In genomic region chr4:119646347-119647071, GRCh38 we compare ENCODE assay signal across 14 cellular contexts. TPM values are rescaled to one million over a fixed set of nuclear protein-coding genes. Genes with fewer than 3 reads are reported as not detected.
DNase-seq lines count a peak whose midpoint lies in the region; ATAC-seq and TF ChIP-seq lines count a peak whose summit lies in the region.
"Had no signal": no experiment of that assay in that cellular context is flagged by ENCODE, and none has a peak within 500 bp of the region (broad histone marks: within the 10 kb centered on the region; RNA-seq: fewer than 3 reads in every experiment).

No MANE protein-coding gene starts in this region.

- in situ Hi-C loops in astrocyte of the cerebellum (cut with HindIII; ENCODE audit: low sequenced_read_pairs) (no loop called here), brain microvascular endothelial cell (cut with HindIII; ENCODE audit: low pct_ligation_motif_present, low sequenced_read_pairs) (no loop called here)

- H3K36me3 ChIP-seq in testis (ENCODE audit: low read depth, missing control alignments) (no peaks in the 10 kb centered on the region), brain microvascular endothelial cell (replicated peaks) (no peaks in the 10 kb centered on the region)

- H3K9me3 Mint-ChIP-seq in stimulated activated naive CD8-positive, alpha-beta T cell treated with anti-CD3 and anti-CD28 coated beads, Interleukin-15, amount 100 ng/mL, for 72 hours = no peaks in the 10 kb centered on the region
- H3K9me3 Mint-ChIP-seq: activated T-helper 17 cell treated with anti-CD3 and anti-CD28 coated beads, Interleukin-2, amount 50 U/mL, for 72 hours had no signal

- H3K4me3 Mint-ChIP-seq in stimulated activated naive CD8-positive, alpha-beta T cell treated with anti-CD3 and anti-CD28 coated beads, Interleukin-15, amount 100 ng/mL, for 72 hours = no peak overlapping the region
- H3K4me3 Mint-ChIP-seq: activated T-helper 17 cell treated with anti-CD3 and anti-CD28 coated beads, Interleukin-2, amount 50 U/mL, for 72 hours; mesothelial cell of epicardium had no signal

- ATAC-seq in stimulated activated naive CD8-positive, alpha-beta T cell treated with anti-CD3 and anti-CD28 coated beads, Interleukin-15, amount 100 ng/mL, for 72 hours = no peak
- ATAC-seq: activated T-helper 17 cell treated with anti-CD3 and anti-CD28 coated beads, Interleukin-2, amount 50 U/mL, for 72 hours had no signal

- peaks cover 20% of the 10 kb centered on the region for H3K27me3 Mint-ChIP-seq in stimulated activated naive CD8-positive, alpha-beta T cell treated with anti-CD3 and anti-CD28 coated beads, Interleukin-15, amount 100 ng/mL, for 72 hours

- TF ChIP-seq CTCF in astrocyte of the cerebellum (IDR thresholded peaks at IDR 0.05; ENCODE audit: low read depth, low read length, missing control alignments) (no peak), testis (IDR thresholded peaks at IDR 0.05) (no peak), brain microvascular endothelial cell (IDR thresholded peaks at IDR 0.05; ENCODE audit: low read depth, low read length, missing control alignments) (no peak)

- no peak overlapping the region for H3K4me3 ChIP-seq in astrocyte of the cerebellum (ENCODE audit: low read depth, low read length)
- no peak overlapping the region for H3K4me3 ChIP-seq in testis
- no peak overlapping the region for H3K4me3 ChIP-seq in brain microvascular endothelial cell (ENCODE audit: low read depth, low read length)

- 50 to 55% methylated on average over 5 of the region's 5 CpGs for WGBS in testis, 2 donors

- H3K27me3 ChIP-seq in testis (no peaks in the 10 kb centered on the region), brain microvascular endothelial cell (replicated peaks) (no peaks in the 10 kb centered on the region)

- H3K27ac Mint-ChIP-seq in stimulated activated naive CD8-positive, alpha-beta T cell treated with anti-CD3 and anti-CD28 coated beads, Interleukin-15, amount 100 ng/mL, for 72 hours = no peak overlapping the region
- H3K27ac Mint-ChIP-seq: activated T-helper 17 cell treated with anti-CD3 and anti-CD28 coated beads, Interleukin-2, amount 50 U/mL, for 72 hours; mesothelial cell of epicardium had no signal

- no peaks in the 10 kb centered on the region for H3K9me3 ChIP-seq in testis

- peak; percentile 37 for DNase-seq in NCI-H1105 treated with DMSO at 0.1 percent for 48 hours (lab: John Stamatoyannopoulos, UW)
- DNase-seq in NCI-H1105 (lab: John Stamatoyannopoulos, UW) = no peak
- DNase-seq in astrocyte of the cerebellum (ENCODE audit: low read depth) = peak; percentile 91
- peak; percentile 20 for DNase-seq in left kidney (ENCODE audit: low read depth, low spot score)
- DNase-seq in testis = peak; percentile 70
- DNase-seq in midbrain (lab: John Stamatoyannopoulos, UW) = no peak
- DNase-seq in stimulated activated naive CD8-positive, alpha-beta T cell treated with anti-CD3 and anti-CD28 coated beads, Interleukin-15, amount 100 ng/mL, for 72 hours = no peak
- no peak for DNase-seq in brain microvascular endothelial cell
- DNase-seq: activated CD4-positive, alpha-beta T cell treated with anti-CD3 and anti-CD28 coated beads, Interleukin-2, amount 50 U/mL, for 4 hours; NCI-H510A treated with DMSO at 0.1 percent for 48 hours; T-helper 9 cell had no signal

- intact Hi-C loops in testis (cut with DNase I; ENCODE audit: low total_unique reads) = loop anchor here (5.0 kb wide), 1 partner anchor 96 kb away; no protein-coding TSS in a partner anchor

- H3K27ac ChIP-seq in testis (no peak overlapping the region), brain microvascular endothelial cell (no peak overlapping the region)
- H3K27ac ChIP-seq: 22Rv1 had no signal

- H3K4me1 Mint-ChIP-seq in stimulated activated naive CD8-positive, alpha-beta T cell treated with anti-CD3 and anti-CD28 coated beads, Interleukin-15, amount 100 ng/mL, for 72 hours = no peaks in the 10 kb centered on the region
- H3K4me1 Mint-ChIP-seq: activated T-helper 17 cell treated with anti-CD3 and anti-CD28 coated beads, Interleukin-2, amount 50 U/mL, for 72 hours; mesothelial cell of epicardium had no signal

- no peaks in the 10 kb centered on the region for H3K4me1 ChIP-seq in testis

- no peak for TF ChIP-seq POLR2A in testis (IDR thresholded peaks at IDR 0.05)

RNA-seq across cellular contexts. Expression of gene PDE5A, which starts 17.9 kb away (rescaled TPM):
- 10 to 100 TPM; 21.4 to 25.3 TPM for total RNA-seq in testis
- polyA plus RNA-seq in testis (ENCODE audit: insufficient read depth, low read depth, low replicate concordance) = 18.4 TPM

Comparison
In these comparisons a context has a peak if more than half of its experiments do, and no peak if none do; other contexts are left out.
1. DNase-seq: peak in NCI-H1105 treated with DMSO at 0.1 percent for 48 hours (single experiment), astrocyte of the cerebellum (single experiment), left kidney (single experiment) and testis (single experiment); none in NCI-H1105 (single experiment), midbrain (single experiment), stimulated activated naive CD8-positive, alpha-beta T cell treated with anti-CD3 and anti-CD28 coated beads, Interleukin-15, amount 100 ng/mL, for 72 hours (0 of 2) and brain microvascular endothelial cell (single experiment).